Comparison of ENCODE assay signal across 11 cellular contexts in genomic region chr9:107883496-107884120, GRCh38.
A peak's percentile ranks its signal among the peaks of the same experiment; 100 is the strongest.
DNase-seq lines count a peak whose midpoint lies in the region; ATAC-seq and TF ChIP-seq lines count a peak whose summit lies in the region.
"Had no signal": no experiment of that assay in that cellular context is flagged by ENCODE, and none has a peak within 500 bp of the region (broad histone marks: within the 10 kb centered on the region; RNA-seq: fewer than 3 reads in every experiment).

No MANE protein-coding gene starts in this region.

- peaks cover 0 to 3% (median 0%) of the 10 kb centered on the region in 4 donors for H3K4me1 ChIP-seq in transverse colon

- DNase-seq in DMS53 (lab: John Stamatoyannopoulos, UW) (peak; percentile 12), DMS53 treated with DMSO at 0.1 percent for 48 hours (lab: John Stamatoyannopoulos, UW; ENCODE audit: unreplicated experiment) (no peak), transverse colon (peak; percentile 34), ureter (ENCODE audit: low spot score) (no peak), NK-92 (lab: John Stamatoyannopoulos, UW; ENCODE audit: unreplicated experiment) (no peak)
- DNase-seq in stimulated activated CD8-positive, alpha-beta memory T cell treated with anti-CD3 and anti-CD28 coated beads, Interleukin-4, amount 100 ng/mL, for 48 hours: no peak
- DNase-seq: heart right ventricle, SHP77 treated with DMSO at 0.1 percent for 48 hours had no signal

- no peaks in the 10 kb centered on the region for H3K27me3 ChIP-seq in transverse colon
- H3K27me3 ChIP-seq: heart right ventricle had no signal

- intact Hi-C loops in transverse colon (cut with DNase I; ENCODE audit: low total_unique reads): no loop called here

- no peak for TF ChIP-seq CTCF in transverse colon (IDR thresholded peaks at IDR 0.05)

- no peak for TF ChIP-seq EP300 in transverse colon (IDR thresholded peaks at IDR 0.05; ENCODE audit: low read depth)

- TF ChIP-seq POLR2A in transverse colon (IDR thresholded peaks at IDR 0.05): no peak

- in situ Hi-C loops in transverse colon (cut with MboI; ENCODE audit: low pct_ligation_motif_present in 1 of 4, low pct_unique_long_range_greater_than_20kb in 1 of 4, low sequenced_read_pairs in 3 of 4): no loop called here

- ATAC-seq in HG02642 (IDR thresholded peaks at IDR 0.05; ENCODE audit: poor library complexity, unreplicated experiment) (peak; percentile 94), HG03575 (IDR thresholded peaks at IDR 0.05; ENCODE audit: extremely low read depth, insufficient number of reproducible peaks, low FRiP score, unreplicated experiment) (peak; percentile 85)

- no peak overlapping the region for H3K27ac ChIP-seq in transverse colon
- H3K27ac ChIP-seq: 22Rv1, heart right ventricle had no signal

- 57 to 67% methylated on average over 3 to 4 of the region's 4 CpGs for WGBS in transverse colon (ENCODE audit: low coverage in 1 of 2), 2 donors

- H3K4me3 ChIP-seq in transverse colon: no peak overlapping the region
- H3K4me3 ChIP-seq: heart right ventricle had no signal

- H3K9me3 ChIP-seq in transverse colon: no peaks in the 10 kb centered on the region

- no peaks in the 10 kb centered on the region for H3K36me3 ChIP-seq in transverse colon
- H3K36me3 ChIP-seq: heart right ventricle had no signal

Comparison
In these comparisons a context has a peak if more than half of its experiments do, and no peak if none do; other contexts are left out.
1. DNase-seq: peak in DMS53 (single experiment) and transverse colon (single experiment); none in DMS53 treated with DMSO at 0.1 percent for 48 hours (single experiment), ureter (single experiment), stimulated activated CD8-positive, alpha-beta memory T cell treated with anti-CD3 and anti-CD28 coated beads, Interleukin-4, amount 100 ng/mL, for 48 hours (single experiment) and NK-92 (single experiment).